In genomic region chr12:40921563-40922163, GRCh38 we compare ENCODE assay signal across 9 cellular contexts.
DNase-seq lines count a peak whose midpoint lies in the region; ATAC-seq, FAIRE-seq and TF ChIP-seq lines count a peak whose summit lies in the region.
"Had no signal": no experiment of that assay in that cellular context is flagged by ENCODE, and none has a peak within 500 bp of the region (broad histone marks: within the 10 kb centered on the region; RNA-seq: fewer than 3 reads in every experiment).

No MANE protein-coding gene starts in this region.

- in situ Hi-C loops in transverse colon (cut with MboI; ENCODE audit: low pct_ligation_motif_present in 1 of 4, low pct_unique_long_range_greater_than_20kb in 1 of 4, low sequenced_read_pairs in 3 of 4) = loop anchor here (5.0 to 10.0 kb wide), 3 partner anchors 297 to 307 kb away; no protein-coding TSS in a partner anchor

- CTCF ChIA-PET in activated CD4-positive, alpha-beta memory T cell treated with anti-CD3 and anti-CD28 coated beads, Interleukin-2, amount 10 ng/mL, durations not matched to agents 7 days and 5 days (lab: Charles Lee) = interaction anchor here (0.5 to 0.7 kb wide), 2 partner anchors 14 to 292 kb away, joined by 3 to 4 read pairs; no protein-coding TSS in a partner anchor

- FAIRE-seq in frontal cortex (lab: Jason Lieb, UNC) = peak; percentile 98

- no peak for TF ChIP-seq EP300 in transverse colon (IDR thresholded peaks at IDR 0.05; ENCODE audit: low read depth)

- peak; percentile 48 for ATAC-seq in GM18867 (IDR thresholded peaks at IDR 0.05; ENCODE audit: unreplicated experiment)

- no peaks in the 10 kb centered on the region for H3K4me1 Mint-ChIP-seq in activated CD4-positive, alpha-beta memory T cell treated with anti-CD3 and anti-CD28 coated beads, Interleukin-2, amount 10 ng/mL, durations not matched to agents 7 days and 5 days

- no peak overlapping the region for H3K4me3 ChIP-seq in transverse colon
- H3K4me3 ChIP-seq: HAP-1 had no signal

- intact Hi-C loops in transverse colon (cut with DNase I; ENCODE audit: low total_unique reads) = loop anchor here (10.0 kb wide), 1 partner anchor 297 kb away; no protein-coding TSS in a partner anchor

- DNase-seq in AG08395 (ENCODE audit: low spot score) (peak; percentile 18), RPMI7951 (ENCODE audit: low read depth) (peak; percentile 7), frontal cortex (ENCODE audit: low spot score in 2 of 2) (no peak), transverse colon (no peak), NCI-H146 treated with DMSO at 0.1 percent for 48 hours (lab: John Stamatoyannopoulos, UW; ENCODE audit: unreplicated experiment) (no peak), 8988T (no peak)
- DNase-seq in activated CD4-positive, alpha-beta memory T cell treated with anti-CD3 and anti-CD28 coated beads, Interleukin-2, amount 10 ng/mL, durations not matched to agents 7 days and 5 days = no peak

- no peaks in the 10 kb centered on the region for H3K9me3 ChIP-seq in transverse colon
- H3K9me3 ChIP-seq: HAP-1 had no signal

- H3K27ac Mint-ChIP-seq in activated CD4-positive, alpha-beta memory T cell treated with anti-CD3 and anti-CD28 coated beads, Interleukin-2, amount 10 ng/mL, durations not matched to agents 7 days and 5 days = no peak overlapping the region

- WGBS in transverse colon (ENCODE audit: low coverage in 1 of 2), 2 donors = 8 to 9% methylated on average over 2 of the region's 2 CpGs

- H3K27me3 Mint-ChIP-seq in activated CD4-positive, alpha-beta memory T cell treated with anti-CD3 and anti-CD28 coated beads, Interleukin-2, amount 10 ng/mL, durations not matched to agents 7 days and 5 days = no peaks in the 10 kb centered on the region

- peak; percentile 49 to 71 (median 59) for TF ChIP-seq CTCF in transverse colon (IDR thresholded peaks at IDR 0.05)

- H3K4me1 ChIP-seq in transverse colon = no peaks in the 10 kb centered on the region
- H3K4me1 ChIP-seq: HAP-1 had no signal

- H3K27me3 ChIP-seq in transverse colon = no peaks in the 10 kb centered on the region

- POLR2A ChIA-PET in activated CD4-positive, alpha-beta memory T cell treated with anti-CD3 and anti-CD28 coated beads, Interleukin-2, amount 10 ng/mL, durations not matched to agents 7 days and 5 days (lab: Charles Lee) = no interaction called here

- no peaks in the 10 kb centered on the region for H3K36me3 Mint-ChIP-seq in activated CD4-positive, alpha-beta memory T cell treated with anti-CD3 and anti-CD28 coated beads, Interleukin-2, amount 10 ng/mL, durations not matched to agents 7 days and 5 days (ENCODE audit: low read depth)

- no peaks in the 10 kb centered on the region for H3K9me3 Mint-ChIP-seq in activated CD4-positive, alpha-beta memory T cell treated with anti-CD3 and anti-CD28 coated beads, Interleukin-2, amount 10 ng/mL, durations not matched to agents 7 days and 5 days

- H3K27ac ChIP-seq in transverse colon = no peak overlapping the region

- no peak overlapping the region for H3K4me3 Mint-ChIP-seq in activated CD4-positive, alpha-beta memory T cell treated with anti-CD3 and anti-CD28 coated beads, Interleukin-2, amount 10 ng/mL, durations not matched to agents 7 days and 5 days

- no peaks in the 10 kb centered on the region for H3K36me3 ChIP-seq in transverse colon
- H3K36me3 ChIP-seq: HAP-1 had no signal

- no peak for TF ChIP-seq POLR2A in transverse colon (IDR thresholded peaks at IDR 0.05)

Comparison
In these comparisons a context has a peak if more than half of its experiments do, and no peak if none do; other contexts are left out.
1. DNase-seq: peak in AG08395 (single experiment) and RPMI7951 (single experiment); none in frontal cortex (0 of 2), transverse colon (single experiment), NCI-H146 treated with DMSO at 0.1 percent for 48 hours (single experiment), 8988T (single experiment) and activated CD4-positive, alpha-beta memory T cell treated with anti-CD3 and anti-CD28 coated beads, Interleukin-2, amount 10 ng/mL, durations not matched to agents 7 days and 5 days (single experiment).